ENCODE assay signal across 14 cellular contexts in genomic region chr6:116019428-116019827, GRCh38. TPM values are rescaled to one million over a fixed set of nuclear protein-coding genes. Genes with fewer than 3 reads are reported as not detected.
DNase-seq lines count a peak whose midpoint lies in the region; ATAC-seq and TF ChIP-seq lines count a peak whose summit lies in the region.
"Had no signal": no experiment of that assay in that cellular context is flagged by ENCODE, and none has a peak within 500 bp of the region (broad histone marks: within the 10 kb centered on the region; RNA-seq: fewer than 3 reads in every experiment).

No MANE protein-coding gene starts in this region.

- peak overlapping the region; percentile 54 for H3K27ac Mint-ChIP-seq in Calu3 (ENCODE audit: unreplicated experiment)
- no peak overlapping the region for H3K27ac Mint-ChIP-seq in type B pancreatic cell
- H3K27ac Mint-ChIP-seq: activated T-cell treated with anti-CD3 and anti-CD28 coated beads, Interleukin-2, amount 50 U/mL, for 72 hours had no signal

- ATAC-seq in GM19043 (IDR thresholded peaks at IDR 0.05; ENCODE audit: low read depth, unreplicated experiment), result peak; percentile 79
- ATAC-seq in HG02678 (IDR thresholded peaks at IDR 0.05; ENCODE audit: unreplicated experiment), result peak; percentile 77
- ATAC-seq in HG03469 (IDR thresholded peaks at IDR 0.05; ENCODE audit: unreplicated experiment), result peak; percentile 78
- ATAC-seq: activated T-cell treated with anti-CD3 and anti-CD28 coated beads, Interleukin-2, amount 50 U/mL, for 72 hours; heart right ventricle had no signal

- H3K27me3 Mint-ChIP-seq in Calu3 (ENCODE audit: unreplicated experiment) (no peaks in the 10 kb centered on the region), type B pancreatic cell (no peaks in the 10 kb centered on the region)

- H3K9me3 Mint-ChIP-seq in Calu3 (ENCODE audit: low read depth, unreplicated experiment) (peaks cover 5% of the 10 kb centered on the region), type B pancreatic cell (no peaks in the 10 kb centered on the region)

- intact Hi-C loops in Calu3 (cut with micrococcal nuclease; ENCODE audit: unreplicated experiment), result no loop called here

- no peaks in the 10 kb centered on the region for H3K36me3 ChIP-seq in right atrium auricular region
- H3K36me3 ChIP-seq: heart right ventricle had no signal

- H3K4me1 Mint-ChIP-seq in Calu3 (ENCODE audit: low read depth, unreplicated experiment), result peaks cover 62% of the 10 kb centered on the region
- H3K4me1 Mint-ChIP-seq in type B pancreatic cell (ENCODE audit: unreplicated experiment), result peaks cover 16% of the 10 kb centered on the region

- BruUV-seq in Calu3 (replicated peaks; lab: Mats Ljungman, UMichigan), result no TSS peak

- H3K27ac ChIP-seq in right atrium auricular region, result no peak overlapping the region
- H3K27ac ChIP-seq: heart right ventricle, KMS-11 had no signal

- H3K4me3 ChIP-seq in right atrium auricular region, result no peak overlapping the region
- H3K4me3 ChIP-seq: heart right ventricle, smooth muscle cell had no signal

- peaks cover 0 to 38% of the 10 kb centered on the region in 2 donors for H3K4me1 ChIP-seq in right atrium auricular region

- no peaks in the 10 kb centered on the region for H3K9me3 ChIP-seq in right atrium auricular region
- H3K9me3 ChIP-seq: heart right ventricle had no signal

- CTCF ChIA-PET in Calu3 (lab: Charles Lee), result interaction anchor here (1.6 kb wide), 1 partner anchor 8 kb away, joined by 6 read pairs; no protein-coding TSS in a partner anchor

- H3K4me3 Mint-ChIP-seq in Calu3 (ENCODE audit: low read depth, unreplicated experiment) (no peak overlapping the region), type B pancreatic cell (no peak overlapping the region)
- H3K4me3 Mint-ChIP-seq: activated T-cell treated with anti-CD3 and anti-CD28 coated beads, Interleukin-2, amount 50 U/mL, for 72 hours had no signal

- no peak for DNase-seq in Calu3
- DNase-seq in type B pancreatic cell (ENCODE audit: extremely low spot score, unreplicated experiment), result no peak
- no peak for DNase-seq in right atrium auricular region (ENCODE audit: low spot score)
- DNase-seq in NCI-H524 treated with DMSO at 0.1 percent for 48 hours (lab: John Stamatoyannopoulos, UW), result no peak
- no peak for DNase-seq in stimulated activated CD4-positive, alpha-beta T cell treated with anti-CD3 and anti-CD28 coated beads, Interleukin-4, amount 100 ng/mL, for 1 hour
- DNase-seq: activated T-cell treated with anti-CD3 and anti-CD28 coated beads, Interleukin-2, amount 50 U/mL, for 72 hours; heart right ventricle; NCI-H82; T1000 had no signal

- TF ChIP-seq CTCF in Calu3 (IDR thresholded peaks at IDR 0.05; ENCODE audit: unreplicated experiment), result no peak
- no peak for TF ChIP-seq CTCF in type B pancreatic cell (conservative IDR thresholded peaks at IDR 0.05)
- TF ChIP-seq CTCF in right atrium auricular region (IDR thresholded peaks at IDR 0.05), result no peak

- peaks cover 9% of the 10 kb centered on the region for H3K36me3 Mint-ChIP-seq in Calu3 (ENCODE audit: insufficient read depth, unreplicated experiment)
- H3K36me3 Mint-ChIP-seq in type B pancreatic cell, result peaks cover 7% of the 10 kb centered on the region

- H3K27me3 ChIP-seq in right atrium auricular region, result no peaks in the 10 kb centered on the region
- H3K27me3 ChIP-seq: heart right ventricle had no signal

RNA-seq across cellular contexts. Expression of gene FRK, which starts 41.3 kb away (rescaled TPM):
- total RNA-seq in Calu3 (2022) (21.1 and 21.2 TPM in 2 replicates), type B pancreatic cell (ENCODE audit: low replicate concordance) (6.2 and 13.2 TPM in 2 replicates), right atrium auricular region (1 to 10 TPM; 2.7 to 6.3 TPM)
